In the genomic region with DNA sequence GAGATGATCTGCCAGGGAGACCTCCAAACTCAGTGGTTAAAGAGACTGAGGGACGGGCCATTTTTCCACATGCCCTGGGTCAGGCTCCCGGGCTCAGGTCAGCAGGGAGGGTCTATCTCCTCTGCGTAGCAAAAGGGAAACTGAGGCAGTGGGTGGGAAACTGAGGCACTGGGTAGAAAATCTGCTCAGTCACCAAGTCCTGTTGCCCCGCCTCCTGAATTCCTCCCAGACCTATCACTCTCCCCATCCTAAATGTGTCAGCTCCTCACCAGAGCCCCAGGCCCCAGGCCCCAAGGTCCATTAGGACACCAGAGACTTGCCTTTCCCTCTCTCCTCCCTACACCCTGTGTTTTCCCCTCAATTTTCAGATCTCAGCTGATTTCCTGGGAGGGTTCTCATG, we compare ENCODE assay signal across 11 cellular contexts. TPM values are rescaled to one million over a fixed set of nuclear protein-coding genes. Genes with fewer than 3 reads are reported as not detected.
A peak's percentile ranks its signal among the peaks of the same experiment; 100 is the strongest.
DNase-seq lines count a peak whose midpoint lies in the region; ATAC-seq and TF ChIP-seq lines count a peak whose summit lies in the region.
"Had no signal": no experiment of that assay in that cellular context is flagged by ENCODE, and none has a peak within 500 bp of the region (broad histone marks: within the 10 kb centered on the region; RNA-seq: fewer than 3 reads in every experiment).

No MANE protein-coding gene starts in this region.

- ATAC-seq in natural killer cell (no peak), GM18519 (IDR thresholded peaks at IDR 0.05; ENCODE audit: low FRiP score, unreplicated experiment) (no peak), HG03196 (IDR thresholded peaks at IDR 0.05; ENCODE audit: unreplicated experiment) (no peak)

- H3K4me3 Mint-ChIP-seq in IgD-negative memory B cell (peak overlapping the region in 2 of 4 donors; percentile 30 to 91), natural killer cell (peak overlapping the region; percentile 86)
- H3K4me3 Mint-ChIP-seq in activated naive CD4-positive, alpha-beta T cell treated with anti-CD3 and anti-CD28 coated beads, Interleukin-2, amount 50 U/mL, for 24 hours: no peak overlapping the region

- no peaks in the 10 kb centered on the region for H3F3A ChIP-seq in GM23248 (ENCODE audit: insufficient read depth)

- WGBS in GM23248 (ENCODE audit: low coverage in 1 of 2, low lambda C conversion rate in 2 of 2, missing lambda C conversion rate in 2 of 2), 2 experiments: 75 to 76% methylated on average over 4 of the region's 4 CpGs

- no peaks in the 10 kb centered on the region for H3K9me3 Mint-ChIP-seq in IgD-negative memory B cell
- no peaks in the 10 kb centered on the region for H3K9me3 Mint-ChIP-seq in activated naive CD4-positive, alpha-beta T cell treated with anti-CD3 and anti-CD28 coated beads, Interleukin-2, amount 50 U/mL, for 24 hours
- H3K9me3 Mint-ChIP-seq in natural killer cell: no peaks in the 10 kb centered on the region

- peak overlapping the region in 5 of 11 experiments; percentile 90 to 96 (median 92); a peak in 10 of 22 replicates for H3K9ac ChIP-seq in BLaER1 treated with 17β-estradiol and CSF1 and Interleukin-3, amounts not matched to agents 10 nM and 100 nM
- no peak overlapping the region for H3K9ac ChIP-seq in GM23248

- H3K9me3 ChIP-seq in BLaER1 treated with 17β-estradiol and CSF1 and Interleukin-3, amounts not matched to agents 10 nM and 100 nM (replicated peaks in 1 of 11): no peaks in the 10 kb centered on the region
- no peaks in the 10 kb centered on the region for H3K9me3 ChIP-seq in GM23248 (ENCODE audit: low read depth)
- H3K9me3 ChIP-seq: HAP-1, thoracic aorta had no signal

- TF ChIP-seq CTCF in natural killer cell (IDR thresholded peaks at IDR 0.05): no peak

- no peaks in the 10 kb centered on the region for H3K27me3 Mint-ChIP-seq in IgD-negative memory B cell
- H3K27me3 Mint-ChIP-seq in activated naive CD4-positive, alpha-beta T cell treated with anti-CD3 and anti-CD28 coated beads, Interleukin-2, amount 50 U/mL, for 24 hours: no peaks in the 10 kb centered on the region
- no peaks in the 10 kb centered on the region for H3K27me3 Mint-ChIP-seq in natural killer cell (ENCODE audit: low read depth in 2 of 2)

- H3K4me1 Mint-ChIP-seq in IgD-negative memory B cell: peaks cover 15 to 24% (median 18%) of the 10 kb centered on the region in 3 donors
- H3K4me1 Mint-ChIP-seq in activated naive CD4-positive, alpha-beta T cell treated with anti-CD3 and anti-CD28 coated beads, Interleukin-2, amount 50 U/mL, for 24 hours: peaks cover 28% of the 10 kb centered on the region
- H3K4me1 Mint-ChIP-seq in natural killer cell: peaks cover 32 to 41% of the 10 kb centered on the region in 2 donors

- H3K27ac Mint-ChIP-seq in IgD-negative memory B cell (peak overlapping the region in 2 of 3 donors; percentile 57 to 85), natural killer cell (peak overlapping the region; percentile 74 to 85)
- peak overlapping the region; percentile 65 for H3K27ac Mint-ChIP-seq in activated naive CD4-positive, alpha-beta T cell treated with anti-CD3 and anti-CD28 coated beads, Interleukin-2, amount 50 U/mL, for 24 hours

- peaks cover 2% of the 10 kb centered on the region for H3K36me3 Mint-ChIP-seq in IgD-negative memory B cell
- H3K36me3 Mint-ChIP-seq in activated naive CD4-positive, alpha-beta T cell treated with anti-CD3 and anti-CD28 coated beads, Interleukin-2, amount 50 U/mL, for 24 hours: peaks cover 5% of the 10 kb centered on the region
- no peaks in the 10 kb centered on the region for H3K36me3 Mint-ChIP-seq in natural killer cell

- peaks cover 0 to 78% (median 57%) of the 10 kb centered on the region in 11 experiments; a peak in 18 of 22 replicates for H4K20me1 ChIP-seq in BLaER1 treated with 17β-estradiol and CSF1 and Interleukin-3, amounts not matched to agents 10 nM and 100 nM
- no peaks in the 10 kb centered on the region for H4K20me1 ChIP-seq in GM23248 (ENCODE audit: insufficient read depth)

- peak overlapping the region in 3 of 11 experiments; percentile 87 to 93 (median 91); a peak in 4 of 22 replicates for H3K27ac ChIP-seq in BLaER1 treated with 17β-estradiol and CSF1 and Interleukin-3, amounts not matched to agents 10 nM and 100 nM
- no peak overlapping the region for H3K27ac ChIP-seq in GM23248
- H3K27ac ChIP-seq: thoracic aorta had no signal

- H3K4me1 ChIP-seq in BLaER1 treated with 17β-estradiol and CSF1 and Interleukin-3, amounts not matched to agents 10 nM and 100 nM: peaks cover 19 to 68% (median 53%) of the 10 kb centered on the region in 10 experiments
- peaks cover 15% of the 10 kb centered on the region for H3K4me1 ChIP-seq in GM23248 (ENCODE audit: insufficient read depth)
- H3K4me1 ChIP-seq: HAP-1 had no signal

- no peaks in the 10 kb centered on the region for H3K9me2 ChIP-seq in GM23248 (ENCODE audit: insufficient read depth)

- intact Hi-C loops in natural killer cell (cut with micrococcal nuclease): loop anchor here (5.0 kb wide), 1 partner anchor 1108 kb away; no protein-coding TSS in a partner anchor

- in situ Hi-C loops in GM23248 (cut with MboI): no loop called here

- no peak overlapping the region for H2AFZ ChIP-seq in GM23248

- peaks cover 14 to 69% (median 57%) of the 10 kb centered on the region in 11 experiments for H3K36me3 ChIP-seq in BLaER1 treated with 17β-estradiol and CSF1 and Interleukin-3, amounts not matched to agents 10 nM and 100 nM
- no peaks in the 10 kb centered on the region for H3K36me3 ChIP-seq in GM23248 (ENCODE audit: low read depth)

- 0 out of 20 replicates have a peak overlapping the region, but pooled peaks of 1 of the 10 experiments have one; percentile 66 for H3K4me3 ChIP-seq in BLaER1 treated with 17β-estradiol and CSF1 and Interleukin-3, amounts not matched to agents 10 nM and 100 nM
- H3K4me3 ChIP-seq in GM23248: no peak overlapping the region
- H3K4me3 ChIP-seq: HAP-1, thoracic aorta had no signal

- DNase-seq in natural killer cell (no peak), GM23248 (no peak), HCEC 1CT (no peak)
- DNase-seq: NCI-H526 had no signal

- peaks cover 0 to 64% (median 0%) of the 10 kb centered on the region in 11 experiments; a peak in 5 of 22 replicates for H3K27me3 ChIP-seq in BLaER1 treated with 17β-estradiol and CSF1 and Interleukin-3, amounts not matched to agents 10 nM and 100 nM
- no peaks in the 10 kb centered on the region for H3K27me3 ChIP-seq in GM23248 (replicated peaks; ENCODE audit: insufficient read depth)

- peak overlapping the region in 9 of 11 experiments; percentile 91 to 100 (median 99); a peak in 17 of 22 replicates for H3K4me2 ChIP-seq in BLaER1 treated with 17β-estradiol and CSF1 and Interleukin-3, amounts not matched to agents 10 nM and 100 nM
- H3K4me2 ChIP-seq in GM23248 (ENCODE audit: unreplicated experiment): no peak overlapping the region

- H3K79me2 ChIP-seq in GM23248 (ENCODE audit: insufficient read depth): no peaks in the 10 kb centered on the region

RNA-seq across cellular contexts. Expression of gene CD320, which starts 2.4 kb away (rescaled TPM):
- polyA plus RNA-seq in IgD-negative memory B cell (34.4 TPM), GM23248 (2016; fragmentation: Nextera tagmentation; extraction: Ambion mirVana) (72.2 and 79.4 TPM in 2 replicates)
- total RNA-seq in natural killer cell: 10 to 100 TPM; 17.0 to 47.1 (median 38.7) TPM
- 55.8 and 65.8 TPM in 2 replicates for total RNA-seq in GM23248 (2014; rRNA removed; shearing (Covaris generic))

RNA-seq across cellular contexts. Expression of gene NDUFA7, which starts 15.4 kb away (rescaled TPM):
- polyA plus RNA-seq in IgD-negative memory B cell (141 TPM), GM23248 (2016; fragmentation: Nextera tagmentation; extraction: Ambion mirVana) (105 and 108 TPM in 2 replicates)
- 10 to 100 TPM; 19.3 to 28.5 (median 28.4) TPM for total RNA-seq in natural killer cell
- total RNA-seq in GM23248 (2014; rRNA removed; shearing (Covaris generic)): 17.6 and 30.7 TPM in 2 replicates

RNA-seq across cellular contexts. Expression of gene RPS28, which starts 15.5 kb away (rescaled TPM):
- polyA plus RNA-seq in IgD-negative memory B cell (2,981 TPM), GM23248 (2016; fragmentation: Nextera tagmentation; extraction: Ambion mirVana) (580 and 587 TPM in 2 replicates)
- 1,000 to 10,000 TPM; 1,133 to 1,486 (median 1,403) TPM for total RNA-seq in natural killer cell
- 116 and 235 TPM in 2 replicates for total RNA-seq in GM23248 (2014; rRNA removed; shearing (Covaris generic))

RNA-seq across cellular contexts. Expression of gene KANK3, which starts 37.3 kb away (rescaled TPM):
- polyA plus RNA-seq in IgD-negative memory B cell (not detected), GM23248 (2016; fragmentation: Nextera tagmentation; extraction: Ambion mirVana) (not detected in 2 replicates)
- 10 to 100 TPM in 1 of 3 donors, 1 to 10 TPM in 2; 5.7 to 16.9 (median 8.4) TPM for total RNA-seq in natural killer cell
- 0.11 and 0.63 TPM in 2 replicates for total RNA-seq in GM23248 (2014; rRNA removed; shearing (Covaris generic))

RNA-seq across cellular contexts. Expression of gene ANGPTL4, which starts 58.2 kb away (rescaled TPM):
- polyA plus RNA-seq in IgD-negative memory B cell (not detected), GM23248 (2016; fragmentation: Nextera tagmentation; extraction: Ambion mirVana) (37.9 and 39.9 TPM in 2 replicates)
- not detected for total RNA-seq in natural killer cell
- 11.4 and 13.1 TPM in 2 replicates for total RNA-seq in GM23248 (2014; rRNA removed; shearing (Covaris generic))
